Comparison of ENCODE assay signal across 2 cellular contexts in the genomic region with DNA sequence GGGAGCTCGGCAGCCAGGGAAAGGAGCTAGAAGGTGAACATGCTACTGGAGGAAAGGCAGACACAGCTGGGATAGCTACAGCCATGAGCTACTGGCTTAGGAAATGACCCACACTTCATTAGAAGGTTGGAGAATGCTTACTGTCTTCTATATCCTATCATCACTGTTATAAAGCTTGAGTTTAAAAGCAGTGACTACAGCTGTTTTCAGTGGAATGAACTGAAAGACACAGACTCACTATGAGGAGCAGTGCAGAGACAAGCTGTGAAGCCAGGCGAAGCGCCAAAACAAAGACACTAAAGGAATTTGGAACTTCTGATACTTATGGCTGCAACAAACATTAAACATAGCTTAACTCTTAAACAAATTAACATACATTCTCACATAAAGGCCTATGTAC. TPM values are rescaled to one million over a fixed set of nuclear protein-coding genes. Genes with fewer than 3 reads are reported as not detected.
"Had no signal": no experiment of that assay in that cellular context is flagged by ENCODE, and none has a peak within 500 bp of the region (broad histone marks: within the 10 kb centered on the region; RNA-seq: fewer than 3 reads in every experiment).

No MANE protein-coding gene starts in this region.

RNA-seq across cellular contexts. Expression of gene GOLGA8Q, which starts 47.5 kb away (rescaled TPM):
- total RNA-seq: epithelial cell of proximal tubule, neural crest cell had no signal
